9 cellular contexts compared by ENCODE assay signal in the genomic region with DNA sequence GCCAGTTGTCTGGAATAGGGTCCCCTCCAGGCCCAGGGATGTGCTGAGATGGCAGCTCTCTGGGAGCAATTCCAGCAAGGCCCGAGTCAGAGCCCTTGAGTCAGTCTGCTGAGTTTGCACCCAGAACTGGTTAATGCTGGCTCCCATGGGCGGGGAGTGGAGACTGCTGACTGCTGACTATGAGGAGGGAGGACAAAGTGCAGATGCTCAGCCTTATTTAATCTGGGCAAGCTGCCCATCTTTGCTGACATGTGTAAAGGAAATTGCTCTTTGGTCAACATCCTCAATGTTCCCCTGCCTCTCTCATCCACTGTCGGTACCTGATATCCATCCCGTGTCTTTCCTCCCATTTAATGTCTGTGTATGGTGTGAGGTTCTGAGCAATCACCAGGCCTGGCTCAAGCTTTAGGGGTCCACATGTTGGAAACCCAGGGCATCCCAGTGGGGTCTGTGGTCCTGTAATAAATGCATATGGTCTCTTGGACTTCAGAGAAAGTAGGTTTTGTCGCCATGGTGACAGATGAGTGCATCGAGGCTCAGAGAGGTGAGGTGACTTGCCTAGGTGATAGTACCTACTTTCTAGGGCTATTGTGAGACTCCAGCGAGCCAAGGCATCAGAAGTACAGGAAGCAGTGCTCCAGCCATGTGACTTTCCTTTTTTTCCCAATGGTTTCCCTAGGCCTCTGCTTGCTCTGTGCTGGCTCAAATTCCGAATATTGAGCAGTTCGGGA. TPM values are rescaled to one million over a fixed set of nuclear protein-coding genes. Genes with fewer than 3 reads are reported as not detected.
DNase-seq lines count a peak whose midpoint lies in the region; ATAC-seq and TF ChIP-seq lines count a peak whose summit lies in the region.
"Had no signal": no experiment of that assay in that cellular context is flagged by ENCODE, and none has a peak within 500 bp of the region (broad histone marks: within the 10 kb centered on the region; RNA-seq: fewer than 3 reads in every experiment).

No MANE protein-coding gene starts in this region.

- TF ChIP-seq CTCF in HFFc6 (IDR thresholded peaks at IDR 0.05) (no peak), heart right ventricle (IDR thresholded peaks at IDR 0.05) (no peak)

- peak overlapping the region in 6 of 10 donors; percentile 22 to 84 (median 63) for H3K27ac ChIP-seq in heart right ventricle

- ATAC-seq in heart right ventricle (peak; percentile 61 to 91 (median 86)), GM21447 (IDR thresholded peaks at IDR 0.05; ENCODE audit: unreplicated experiment) (no peak)

- H3K4me3 Mint-ChIP-seq in HFFc6 = no peak overlapping the region

- H3K4me1 ChIP-seq in heart right ventricle = peaks cover 0 to 61% (median 12%) of the 10 kb centered on the region in 9 donors

- peaks cover 0 to 23% (median 0%) of the 10 kb centered on the region in 9 donors for H3K36me3 ChIP-seq in heart right ventricle

- DNase-seq in HFFc6 = peak; percentile 87
- peak; percentile 61 for DNase-seq in RPMI7951 (ENCODE audit: low read depth)
- peak; percentile 62 to 85 for DNase-seq in heart right ventricle
- peak; percentile 94 for DNase-seq in stromal cell of bone marrow (ENCODE audit: low read depth)
- no peak for DNase-seq in HEK293T (ENCODE audit: extremely low spot score)
- DNase-seq in islet precursor cell = no peak
- DNase-seq in stimulated activated CD4-positive, alpha-beta T cell treated with anti-CD3 and anti-CD28 coated beads, Interleukin-4, amount 100 ng/mL, for 24 hours = no peak

- H3K27ac Mint-ChIP-seq in HFFc6 = no peak overlapping the region

- CTCF ChIA-PET in HEK293T (lab: Yijun Ruan, JAX) = no interaction called here

- H3K36me3 Mint-ChIP-seq in HFFc6 (ENCODE audit: low read depth) = no peaks in the 10 kb centered on the region

- no peak overlapping the region for H3K4me3 ChIP-seq in heart right ventricle
- H3K4me3 ChIP-seq: skin epidermis had no signal

- POLR2A ChIA-PET in HEK293T (lab: Yijun Ruan, JAX) = no interaction called here

- peaks cover 10% of the 10 kb centered on the region for H3K4me1 Mint-ChIP-seq in HFFc6 (ENCODE audit: low read depth)

- H3K27me3 Mint-ChIP-seq in HFFc6 (ENCODE audit: insufficient read depth) = peaks cover 2% of the 10 kb centered on the region

- H3K9me3 ChIP-seq in heart right ventricle = no peaks in the 10 kb centered on the region

- WGBS in heart right ventricle, 2 donors = 46 to 50% methylated on average over 9 of the region's 9 CpGs

- H3K9me3 Mint-ChIP-seq in HFFc6 = no peaks in the 10 kb centered on the region

- H3K27me3 ChIP-seq in heart right ventricle = no peaks in the 10 kb centered on the region

- intact Hi-C loops in heart right ventricle (cut with DNase I) = no loop called here

TF ChIP-seq in HEK293T, 16 proteins besides CTCF, POLR2A, EP300 and RAD21:
- TF ChIP-seq TARDBP (IDR thresholded peaks at IDR 0.05) (no peak), SP1 (IDR thresholded peaks at IDR 0.05) (no peak), BHLHE40 (IDR thresholded peaks at IDR 0.05; ENCODE audit: borderline replicate concordance) (no peak), FOXK2 (IDR thresholded peaks at IDR 0.05) (no peak), FOXM1 (IDR thresholded peaks at IDR 0.05; ENCODE audit: borderline replicate concordance) (no peak), SUZ12 (IDR thresholded peaks at IDR 0.05) (no peak), ARNT (IDR thresholded peaks at IDR 0.05) (no peak), NFRKB (IDR thresholded peaks at IDR 0.05) (no peak), ZNF384 (IDR thresholded peaks at IDR 0.05) (no peak), CTBP1 (IDR thresholded peaks at IDR 0.05; ENCODE audit: borderline replicate concordance) (no peak), FOXA1 (IDR thresholded peaks at IDR 0.05) (no peak), L3MBTL2 (conservative IDR thresholded peaks at IDR 0.05) (no peak), LEF1 (IDR thresholded peaks at IDR 0.05; ENCODE audit: borderline replicate concordance) (no peak), ELF4 (IDR thresholded peaks at IDR 0.05) (no peak), HDGF (IDR thresholded peaks at IDR 0.05; ENCODE audit: borderline replicate concordance) (no peak)
- TF ChIP-seq, protein P1, sequence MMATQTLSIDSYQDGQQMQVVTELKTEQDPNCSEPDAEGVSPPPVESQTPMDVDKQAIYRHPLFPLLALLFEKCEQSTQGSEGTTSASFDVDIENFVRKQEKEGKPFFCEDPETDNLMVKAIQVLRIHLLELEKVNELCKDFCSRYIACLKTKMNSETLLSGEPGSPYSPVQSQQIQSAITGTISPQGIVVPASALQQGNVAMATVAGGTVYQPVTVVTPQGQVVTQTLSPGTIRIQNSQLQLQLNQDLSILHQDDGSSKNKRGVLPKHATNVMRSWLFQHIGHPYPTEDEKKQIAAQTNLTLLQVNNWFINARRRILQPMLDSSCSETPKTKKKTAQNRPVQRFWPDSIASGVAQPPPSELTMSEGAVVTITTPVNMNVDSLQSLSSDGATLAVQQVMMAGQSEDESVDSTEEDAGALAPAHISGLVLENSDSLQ (IDR thresholded peaks at IDR 0.05) = no peak

RNA-seq across cellular contexts. Expression of gene RNF135, which starts 20.0 kb away (rescaled TPM):
- 10 to 100 TPM; 10.4 to 12.1 (median 11.8) TPM for total RNA-seq in HFFc6 (2021; fragmentation: NEBNext Ultra II Directional; extraction: Animal tissue kit (Norgen Biotek cat#: 25700))
- 8.4 and 10.4 TPM in 2 replicates for total RNA-seq in RPMI7951 (2014; rRNA removed; shearing (Covaris generic))
- 1 to 10 TPM; 2.3 to 7.5 (median 4.5) TPM for total RNA-seq in heart right ventricle
- 1 to 10 TPM; 5.0 to 8.3 TPM for polyA plus RNA-seq in heart right ventricle

RNA-seq across cellular contexts. Expression of gene ADAP2, which starts 29.1 kb away (rescaled TPM):
- total RNA-seq in HFFc6 (2021; fragmentation: NEBNext Ultra II Directional; extraction: Animal tissue kit (Norgen Biotek cat#: 25700)) = under 1 TPM; 0.12 to 0.61 (median 0.37) TPM
- 0.20 TPM in 1 of 2 replicates, not detected in the other for total RNA-seq in RPMI7951 (2014; rRNA removed; shearing (Covaris generic))
- total RNA-seq in heart right ventricle = 10 to 100 TPM in 2 of 10 donors, 1 to 10 TPM in 8; 1.2 to 17.9 (median 4.0) TPM
- 1 to 10 TPM; 3.4 to 4.3 TPM for polyA plus RNA-seq in heart right ventricle

RNA-seq across cellular contexts. Expression of gene TEFM, which starts 44.8 kb away (rescaled TPM):
- 10 to 100 TPM; 12.7 to 14.5 (median 13.5) TPM for total RNA-seq in HFFc6 (2021; fragmentation: NEBNext Ultra II Directional; extraction: Animal tissue kit (Norgen Biotek cat#: 25700))
- 17.2 and 19.2 TPM in 2 replicates for total RNA-seq in RPMI7951 (2014; rRNA removed; shearing (Covaris generic))
- total RNA-seq in heart right ventricle = 10 to 100 TPM in 9 of 10 donors, 1 to 10 TPM in 1; 9.3 to 15.5 (median 13.8) TPM
- 10 to 100 TPM in 1 of 2 donors, 1 to 10 TPM in 1; 7.8 to 12.7 TPM for polyA plus RNA-seq in heart right ventricle

Comparison
In these comparisons a context has a peak if more than half of its experiments do, and no peak if none do; other contexts are left out.
1. DNase-seq: peak in HFFc6 (single experiment), RPMI7951 (single experiment), heart right ventricle (2 of 2) and stromal cell of bone marrow (single experiment); none in HEK293T (single experiment), islet precursor cell (single experiment) and stimulated activated CD4-positive, alpha-beta T cell treated with anti-CD3 and anti-CD28 coated beads, Interleukin-4, amount 100 ng/mL, for 24 hours (single experiment).